ENCODE assay signal across 24 cellular contexts in genomic region chr7:101486764-101487458, GRCh38.
DNase-seq lines count a peak whose midpoint lies in the region; ATAC-seq and TF ChIP-seq lines count a peak whose summit lies in the region.
"Had no signal": no experiment of that assay in that cellular context is flagged by ENCODE, and none has a peak within 500 bp of the region (broad histone marks: within the 10 kb centered on the region; RNA-seq: fewer than 3 reads in every experiment).

No MANE protein-coding gene starts in this region.

- no peaks in the 10 kb centered on the region for H3K9me3 Mint-ChIP-seq in activated CD8-positive, alpha-beta T cell treated with anti-CD3 and anti-CD28 coated beads for 36 hours
- H3K9me3 Mint-ChIP-seq: activated naive CD4-positive, alpha-beta T cell treated with anti-CD3 and anti-CD28 coated beads for 36 hours; CD4-positive, alpha-beta memory T cell; T-helper 1 cell treated with Interleukin-12 subunit alpha and Interleukin-12 subunit beta and Interleukin-4 antibody, amounts not matched to agents 30 μg/mL and 1 μg/mL, for 36 hours had no signal

- CTCF ChIA-PET in activated CD8-positive, alpha-beta T cell treated with anti-CD3 and anti-CD28 coated beads for 36 hours (lab: Charles Lee), result no interaction called here

- H3K4me1 ChIP-seq in ES-I3 (ENCODE audit: insufficient read depth, low read length) (peaks cover 22% of the 10 kb centered on the region), ovary (ENCODE audit: insufficient read depth) (peaks cover 9% of the 10 kb centered on the region)
- H3K4me1 ChIP-seq: left lung, tibial artery had no signal

- TF ChIP-seq POLR2A in ovary (IDR thresholded peaks at IDR 0.05), result no peak

- ATAC-seq in activated CD8-positive, alpha-beta T cell treated with anti-CD3 and anti-CD28 coated beads for 36 hours, result no peak
- no peak for ATAC-seq in HG03457 (IDR thresholded peaks at IDR 0.05; ENCODE audit: unreplicated experiment)
- ATAC-seq: left lung, sciatic nerve had no signal

- TF ChIP-seq CTCF in ovary (IDR thresholded peaks at IDR 0.05), result no peak
- TF ChIP-seq CTCF in activated CD8-positive, alpha-beta T cell treated with anti-CD3 and anti-CD28 coated beads for 36 hours (IDR thresholded peaks at IDR 0.05), result no peak

- no peaks in the 10 kb centered on the region for H3K4me1 Mint-ChIP-seq in activated CD8-positive, alpha-beta T cell treated with anti-CD3 and anti-CD28 coated beads for 36 hours (ENCODE audit: low read depth)
- H3K4me1 Mint-ChIP-seq: CD4-positive, alpha-beta memory T cell; naive B cell had no signal

- no peak overlapping the region for H3K27ac Mint-ChIP-seq in activated CD8-positive, alpha-beta T cell treated with anti-CD3 and anti-CD28 coated beads for 36 hours
- H3K27ac Mint-ChIP-seq: activated naive CD4-positive, alpha-beta T cell treated with anti-CD3 and anti-CD28 coated beads for 36 hours; CD4-positive, alpha-beta memory T cell; T-helper 1 cell treated with Interleukin-12 subunit alpha and Interleukin-12 subunit beta and Interleukin-4 antibody, amounts not matched to agents 30 μg/mL and 1 μg/mL, for 36 hours had no signal

- POLR2A ChIA-PET in activated CD8-positive, alpha-beta T cell treated with anti-CD3 and anti-CD28 coated beads for 36 hours (lab: Charles Lee), result interaction anchor here (0.6 kb wide), 1 partner anchor 167 kb away, joined by 4 read pairs; no protein-coding TSS in a partner anchor

- no peak overlapping the region for H3K4me3 Mint-ChIP-seq in activated CD8-positive, alpha-beta T cell treated with anti-CD3 and anti-CD28 coated beads for 36 hours
- H3K4me3 Mint-ChIP-seq: activated naive CD4-positive, alpha-beta T cell treated with anti-CD3 and anti-CD28 coated beads for 36 hours; CD4-positive, alpha-beta memory T cell; T-helper 1 cell treated with Interleukin-12 subunit alpha and Interleukin-12 subunit beta and Interleukin-4 antibody, amounts not matched to agents 30 μg/mL and 1 μg/mL, for 36 hours had no signal

- peak overlapping the region; percentile 26 for H3K9ac ChIP-seq in ES-I3 (ENCODE audit: low read depth, low read length)
- H3K9ac ChIP-seq in SK-N-MC (ENCODE audit: insufficient read length), result no peak overlapping the region
- H3K9ac ChIP-seq: GM23248 had no signal

- WGBS in ovary, 3 donors, result 11 to 19% (median 19%) methylated on average over 15 of the region's 15 CpGs

- in situ Hi-C loops in KBM-7 (cut with MboI; ENCODE audit: low pct_unique_long_range_greater_than_20kb, low sequenced_read_pairs), result no loop called here

- intact Hi-C loops in ovary (cut with DNase I), result no loop called here
- intact Hi-C loops in activated CD8-positive, alpha-beta T cell treated with anti-CD3 and anti-CD28 coated beads for 36 hours (cut with micrococcal nuclease), result no loop called here

- H3K36me3 Mint-ChIP-seq in activated CD8-positive, alpha-beta T cell treated with anti-CD3 and anti-CD28 coated beads for 36 hours (ENCODE audit: low read depth), result no peaks in the 10 kb centered on the region
- H3K36me3 Mint-ChIP-seq: CD4-positive, alpha-beta memory T cell; naive B cell had no signal

- TF ChIP-seq EP300 in ovary (IDR thresholded peaks at IDR 0.05), result no peak

- H3K9me3 ChIP-seq in ES-I3 (ENCODE audit: control insufficient read depth, insufficient read depth, low read length) (no peaks in the 10 kb centered on the region), SK-N-MC (ENCODE audit: low read depth, low read length) (no peaks in the 10 kb centered on the region), ovary (no peaks in the 10 kb centered on the region)
- H3K9me3 ChIP-seq: esophagus muscularis mucosa, left lung, tibial artery had no signal

- no peaks in the 10 kb centered on the region for H3K27me3 Mint-ChIP-seq in activated CD8-positive, alpha-beta T cell treated with anti-CD3 and anti-CD28 coated beads for 36 hours

- H3K27me3 ChIP-seq in ovary, result no peaks in the 10 kb centered on the region

- H3K27ac ChIP-seq in SK-N-MC (peak overlapping the region; percentile 46; the same call in 1 of the 2 replicates), ovary (no peak overlapping the region)
- H3K27ac ChIP-seq: esophagus muscularis mucosa, GM23248, left lung, RWPE1, tibial artery had no signal

- DNase-seq in SK-N-MC (ENCODE audit: low read depth, low spot score), result no peak
- DNase-seq in iPS-NIHi7 (ENCODE audit: extremely low spot score), result peak; percentile 66
- peak in 4 of 5 donors; percentile 13 to 63 (median 41) for DNase-seq in ovary
- no peak for DNase-seq in KBM-7
- no peak for DNase-seq in activated CD8-positive, alpha-beta T cell treated with anti-CD3 and anti-CD28 coated beads for 36 hours
- DNase-seq in NCI-H748 treated with DMSO at 0.1 percent for 48 hours (lab: John Stamatoyannopoulos, UW), result no peak
- DNase-seq: activated CD8-positive, alpha-beta memory T cell treated with anti-CD3 and anti-CD28 coated beads, Interleukin-2, amount 50 U/mL, for 48 hours; activated naive CD4-positive, alpha-beta T cell treated with anti-CD3 and anti-CD28 coated beads for 36 hours; CD4-positive, alpha-beta memory T cell; dermis blood vessel endothelial cell; head of caudate nucleus; left lung; naive B cell; NCI-H1092; NCI-H82; stimulated activated CD4-positive, alpha-beta T cell treated with anti-CD3 and anti-CD28 coated beads, Interleukin-4, amount 100 ng/mL, for 24 hours; tibial artery had no signal

- no peaks in the 10 kb centered on the region for H3K36me3 ChIP-seq in ES-I3 (ENCODE audit: insufficient read depth, low read length)
- no peaks in the 10 kb centered on the region for H3K36me3 ChIP-seq in SK-N-MC (ENCODE audit: insufficient read depth, low read length)
- H3K36me3 ChIP-seq in ovary, result no peaks in the 10 kb centered on the region
- H3K36me3 ChIP-seq: esophagus muscularis mucosa, left lung, tibial artery had no signal

- peak overlapping the region; percentile 40 for H3K4me3 ChIP-seq in SK-N-MC
- H3K4me3 ChIP-seq in ovary, result no peak overlapping the region
- H3K4me3 ChIP-seq: esophagus muscularis mucosa, GM23248, left lung, tibial artery had no signal

Comparison
In these comparisons a context has a peak if more than half of its experiments do, and no peak if none do; other contexts are left out.
1. DNase-seq: peak in iPS-NIHi7 (single experiment) and ovary (4 of 5); none in SK-N-MC (single experiment), KBM-7 (single experiment), activated CD8-positive, alpha-beta T cell treated with anti-CD3 and anti-CD28 coated beads for 36 hours (single experiment) and NCI-H748 treated with DMSO at 0.1 percent for 48 hours (single experiment).